8 cellular contexts compared by ENCODE assay signal in genomic region chrX:318739-319578, GRCh38. TPM values are rescaled to one million over a fixed set of nuclear protein-coding genes. Genes with fewer than 3 reads are reported as not detected.
DNase-seq lines count a peak whose midpoint lies in the region; ATAC-seq lines count a peak whose summit lies in the region.

TSS of gene GTPBP6 (minus strand) at chrX:318796. CDS start at chrX:318787, 9 bp downstream.

- H3K4me1 ChIP-seq in SJSA1 (replicated peaks): peaks cover 6% of the 10 kb centered on the region
- H3K4me1 ChIP-seq in iPS DF 6.9 (ENCODE audit: control insufficient read depth, insufficient read depth, low read length): no peaks in the 10 kb centered on the region
- peaks cover 14 to 31% (median 18%) of the 10 kb centered on the region in 3 donors for H3K4me1 ChIP-seq in skeletal muscle tissue (ENCODE audit: control insufficient read depth in 3 of 3, insufficient read depth in 3 of 3, low read length in 3 of 3)

- H3K36me3 ChIP-seq in SJSA1 (peaks cover 11% of the 10 kb centered on the region), iPS DF 6.9 (ENCODE audit: control insufficient read depth, insufficient read depth, low read length) (peaks cover 17% of the 10 kb centered on the region), skeletal muscle tissue (ENCODE audit: control insufficient read depth in 3 of 3, insufficient read depth in 3 of 3, low read length in 3 of 3) (peaks cover 14 to 17% (median 16%) of the 10 kb centered on the region in 3 donors)

- peak; percentile 80 for ATAC-seq in GM18502 (IDR thresholded peaks at IDR 0.05; ENCODE audit: poor library complexity, unreplicated experiment)
- ATAC-seq in HG02938 (IDR thresholded peaks at IDR 0.05; ENCODE audit: unreplicated experiment): peak; percentile 75

- H3K4me3 ChIP-seq in SJSA1: peak within 1 kb of the TSS; percentile 76
- H3K4me3 ChIP-seq in iPS DF 6.9 (ENCODE audit: low read length): peak within 1 kb of the TSS; percentile 82
- H3K4me3 ChIP-seq in skeletal muscle tissue (ENCODE audit: low read length in 3 of 3): peak within 1 kb of the TSS; percentile 72 to 87 (median 87)

- DNase-seq in SJSA1 (ENCODE audit: low read depth in 1 of 2, low spot score in 2 of 2): peak; percentile 99
- peak; percentile 100 for DNase-seq in astrocyte of the hippocampus (ENCODE audit: low read depth, low spot score)
- peak; percentile 99 for DNase-seq in iPS DF 6.9 (ENCODE audit: low read depth, low spot score)
- no peak for DNase-seq in NCI-H2171 (lab: John Stamatoyannopoulos, UW)
- no peak for DNase-seq in NK-92 treated with Interleukin-12 subunit alpha and Interleukin-12 subunit beta, amount 100 ng/mL, for 24 hours (lab: John Stamatoyannopoulos, UW)

- WGBS in iPS DF 6.9 (ENCODE audit: insufficient coverage, insufficient read length): no CpG with 5 or more reads among the region's 97 CpGs

- H3K27ac ChIP-seq in SJSA1: peak within 1 kb of the TSS; percentile 85
- H3K27ac ChIP-seq in iPS DF 6.9 (ENCODE audit: low read length): no peak within 1 kb of the TSS
- peak within 1 kb of the TSS; percentile 89 for H3K27ac ChIP-seq in skeletal muscle tissue (ENCODE audit: low read depth, low read length)

- H3K27me3 ChIP-seq in SJSA1 (replicated peaks) (no peaks in the 10 kb centered on the region), iPS DF 6.9 (ENCODE audit: control insufficient read depth, insufficient read depth, low read length) (no peaks in the 10 kb centered on the region), skeletal muscle tissue (ENCODE audit: control insufficient read depth in 3 of 3, insufficient read depth in 3 of 3, low read length in 3 of 3) (peaks cover 2 to 3% (median 3%) of the 10 kb centered on the region in 3 donors)

- no peaks in the 10 kb centered on the region for H3K9me3 ChIP-seq in SJSA1 (replicated peaks)
- H3K9me3 ChIP-seq in iPS DF 6.9 (ENCODE audit: control insufficient read depth, insufficient read depth, low read length): no peaks in the 10 kb centered on the region
- no peaks in the 10 kb centered on the region for H3K9me3 ChIP-seq in skeletal muscle tissue (ENCODE audit: control insufficient read depth in 3 of 3, low read length in 3 of 3)

- peak within 1 kb of the TSS; percentile 86 to 95 (median 89) for H3K9ac ChIP-seq in skeletal muscle tissue (ENCODE audit: low read depth in 1 of 3, low read length in 3 of 3)

RNA-seq across cellular contexts. Expression of gene GTPBP6, which starts in this region (rescaled TPM):
- 44.7 and 50.9 TPM in 2 replicates for total RNA-seq in SJSA1 (2014; rRNA removed; shearing (Covaris generic))
- total RNA-seq in skeletal muscle tissue: 30.8 TPM

Comparison
In these comparisons a context has a peak if more than half of its experiments do, and no peak if none do; other contexts are left out.
1. DNase-seq: peak in SJSA1 (2 of 2), astrocyte of the hippocampus (single experiment) and iPS DF 6.9 (single experiment); none in NCI-H2171 (single experiment) and NK-92 treated with Interleukin-12 subunit alpha and Interleukin-12 subunit beta, amount 100 ng/mL, for 24 hours (single experiment).
2. Peak in every context shown above with its lines, with median percentiles within 50 percentile points of each other: H3K4me3 ChIP-seq.